Comparison of ENCODE assay signal across 14 cellular contexts in genomic region chr6:5308066-5308465, GRCh38.
"Had no signal": no experiment of that assay in that cellular context is flagged by ENCODE, and none has a peak within 500 bp of the region (broad histone marks: within the 10 kb centered on the region; RNA-seq: fewer than 3 reads in every experiment).

No MANE protein-coding gene starts in this region.

- H3K9ac ChIP-seq: parathyroid adenoma had no signal

- H3K4me1 ChIP-seq: parathyroid adenoma had no signal

- H3K27me3 Mint-ChIP-seq: activated CD4-positive, alpha-beta memory T cell treated with anti-CD3 and anti-CD28 coated beads, Interleukin-2, amount 10 ng/mL, durations not matched to agents 7 days and 5 days; activated T-cell treated with anti-CD3 and anti-CD28 coated beads, Interleukin-2, amount 50 U/mL, for 24 hours; naive thymus-derived CD4-positive, alpha-beta T cell had no signal

- H3K36me3 Mint-ChIP-seq: WTC11 had no signal

- H3K27ac ChIP-seq: cardiac muscle cell, gastroesophageal sphincter, heart right ventricle, parathyroid adenoma, thoracic aorta had no signal

- ATAC-seq: gastroesophageal sphincter; heart right ventricle; naive thymus-derived CD4-positive, alpha-beta T cell; WTC11 had no signal

- H3K9me3 Mint-ChIP-seq: activated CD4-positive, alpha-beta memory T cell treated with anti-CD3 and anti-CD28 coated beads, Interleukin-2, amount 10 ng/mL, durations not matched to agents 7 days and 5 days; activated T-cell treated with anti-CD3 and anti-CD28 coated beads, Interleukin-2, amount 50 U/mL, for 24 hours; WTC11 had no signal

- H3K4me3 Mint-ChIP-seq: activated CD4-positive, alpha-beta memory T cell treated with anti-CD3 and anti-CD28 coated beads, Interleukin-2, amount 10 ng/mL, durations not matched to agents 7 days and 5 days; activated T-cell treated with anti-CD3 and anti-CD28 coated beads, Interleukin-2, amount 50 U/mL, for 24 hours; naive thymus-derived CD4-positive, alpha-beta T cell; WTC11 had no signal

- DNase-seq: activated CD4-positive, alpha-beta memory T cell treated with anti-CD3 and anti-CD28 coated beads, Interleukin-2, amount 10 ng/mL, durations not matched to agents 7 days and 5 days; activated CD4-positive, alpha-beta T cell treated with anti-CD3 and anti-CD28 coated beads for 4 hours; activated effector memory CD4-positive, alpha-beta T cell treated with Interleukin-2 at 50 U/mL for 16 hours; activated naive CD4-positive, alpha-beta T cell treated with anti-CD3 and anti-CD28 coated beads, Interleukin-2, amount 50 U/mL, for 16 hours; activated T-cell treated with anti-CD3 and anti-CD28 coated beads, Interleukin-2, amount 50 U/mL, for 24 hours; heart right ventricle; naive thymus-derived CD4-positive, alpha-beta T cell; stimulated activated CD4-positive, alpha-beta T cell treated with anti-CD3 and anti-CD28 coated beads, Interleukin-12 subunit alpha, Interleukin-12 subunit beta, amount 100 ng/mL, for 4 hours; stimulated activated CD4-positive, alpha-beta T cell treated with anti-CD3 and anti-CD28 coated beads, Interleukin-2, amount 100 ng/mL, for 24 hours had no signal

- H3K4me3 ChIP-seq: cardiac muscle cell, gastroesophageal sphincter, heart right ventricle, thoracic aorta had no signal

- H3K9me3 ChIP-seq: gastroesophageal sphincter, heart right ventricle, thoracic aorta had no signal

- H2AFZ ChIP-seq: parathyroid adenoma had no signal

- H3K27me3 ChIP-seq: cardiac muscle cell, gastroesophageal sphincter, heart right ventricle had no signal

- H3K36me3 ChIP-seq: cardiac muscle cell, gastroesophageal sphincter, heart right ventricle, thoracic aorta had no signal

- H3K27ac Mint-ChIP-seq: activated CD4-positive, alpha-beta memory T cell treated with anti-CD3 and anti-CD28 coated beads, Interleukin-2, amount 10 ng/mL, durations not matched to agents 7 days and 5 days; activated T-cell treated with anti-CD3 and anti-CD28 coated beads, Interleukin-2, amount 50 U/mL, for 24 hours; naive thymus-derived CD4-positive, alpha-beta T cell; WTC11 had no signal
